21 cellular contexts compared by ENCODE assay signal in genomic region chr13:50928609-50929274, GRCh38. TPM values are rescaled to one million over a fixed set of nuclear protein-coding genes. Genes with fewer than 3 reads are reported as not detected.
A peak's percentile ranks its signal among the peaks of the same experiment; 100 is the strongest.
DNase-seq lines count a peak whose midpoint lies in the region; ATAC-seq and TF ChIP-seq lines count a peak whose summit lies in the region.
"Had no signal": no experiment of that assay in that cellular context is flagged by ENCODE, and none has a peak within 500 bp of the region (broad histone marks: within the 10 kb centered on the region; RNA-seq: fewer than 3 reads in every experiment).

No MANE protein-coding gene starts in this region.

- no peaks in the 10 kb centered on the region for H3K9me2 ChIP-seq in Loucy (replicated peaks; ENCODE audit: low read depth, low read length)

- H3K36me3 ChIP-seq in heart left ventricle (peaks cover 0 to 36% (median 30%) of the 10 kb centered on the region in 9 donors), left ventricle myocardium inferior (peaks cover 39% of the 10 kb centered on the region), Loucy (ENCODE audit: insufficient read depth, low read length) (peaks cover 68% of the 10 kb centered on the region)
- H3K36me3 ChIP-seq: WERI-Rb-1 had no signal

- H3K36me3 Mint-ChIP-seq in brain = peaks cover 39% of the 10 kb centered on the region

- WGBS in heart left ventricle, 4 donors = 53 to 64% (median 64%) methylated on average over 2 of the region's 2 CpGs

- H3K27me3 ChIP-seq in heart left ventricle (no peaks in the 10 kb centered on the region), left ventricle myocardium inferior (ENCODE audit: low read depth) (no peaks in the 10 kb centered on the region), Loucy (ENCODE audit: insufficient read depth, low read length, poor library complexity, severe bottlenecking) (no peaks in the 10 kb centered on the region)

- no peak overlapping the region for H3K4me3 Mint-ChIP-seq in brain
- H3K4me3 Mint-ChIP-seq: activated CD8-positive, alpha-beta T cell treated with anti-CD3 and anti-CD28 coated beads for 36 hours; activated T-cell treated with anti-CD3 and anti-CD28 coated beads, Interleukin-2, amount 50 U/mL, for 4 hours; CD14-positive monocyte had no signal

- no peak for TF ChIP-seq POLR2A in heart left ventricle (IDR thresholded peaks at IDR 0.05)

- no peaks in the 10 kb centered on the region for H3F3A ChIP-seq in Loucy (ENCODE audit: low read depth)

- H3K9me3 Mint-ChIP-seq in brain = peaks cover 15 to 29% (median 24%) of the 10 kb centered on the region in 5 experiments

- DNase-seq in heart left ventricle (no peak), left ventricle myocardium inferior (no peak), sciatic nerve (ENCODE audit: low spot score) (no peak), NCI-H345 treated with DMSO at 0.1 percent for 48 hours (lab: John Stamatoyannopoulos, UW; ENCODE audit: unreplicated experiment) (no peak), T-helper 2 cell (no peak)
- DNase-seq in stimulated activated CD4-positive, alpha-beta T cell treated with anti-CD3 and anti-CD28 coated beads, Interleukin-2, amount 100 ng/mL, for 48 hours = no peak
- DNase-seq: activated CD8-positive, alpha-beta T cell treated with anti-CD3 and anti-CD28 coated beads for 36 hours; activated T-cell treated with anti-CD3 and anti-CD28 coated beads, Interleukin-2, amount 50 U/mL, for 4 hours; DMS53; IMR-90; left cardiac atrium; NCI-H1048; NCI-H2029 treated with DMSO at 0.1 percent for 48 hours; NCI-H510A; retina; RPMI8226; WERI-Rb-1 had no signal

- peak overlapping the region; percentile 6 for H3K4me2 ChIP-seq in Loucy (ENCODE audit: low read depth, low read length, poor library complexity, severe bottlenecking)

- H3K4me1 ChIP-seq in heart left ventricle (peaks cover 0 to 23% (median 8%) of the 10 kb centered on the region in 12 donors), left ventricle myocardium inferior (peaks cover 21% of the 10 kb centered on the region), Loucy (ENCODE audit: insufficient read depth, low read length, poor library complexity, severe bottlenecking) (peaks cover 4% of the 10 kb centered on the region)

- H3K79me2 ChIP-seq in Loucy (ENCODE audit: insufficient read depth, low read length) = peaks cover 97% of the 10 kb centered on the region

- peaks cover 25% of the 10 kb centered on the region for H3K4me1 Mint-ChIP-seq in brain

- peaks cover 73% of the 10 kb centered on the region for H4K20me1 ChIP-seq in Loucy (ENCODE audit: insufficient read depth, low read length, poor library complexity, severe bottlenecking)

- no peak overlapping the region for H2AFZ ChIP-seq in Loucy (ENCODE audit: low read length)

- H3K9ac ChIP-seq in Loucy (ENCODE audit: low read depth, low read length, poor library complexity, severe bottlenecking) = no peak overlapping the region

- peak overlapping the region in 3 of 5 experiments; percentile 2 to 63 (median 33) for H3K27ac Mint-ChIP-seq in brain
- H3K27ac Mint-ChIP-seq: activated CD8-positive, alpha-beta T cell treated with anti-CD3 and anti-CD28 coated beads for 36 hours had no signal

- no peaks in the 10 kb centered on the region for H3K27me3 Mint-ChIP-seq in brain
- H3K27me3 Mint-ChIP-seq: activated CD8-positive, alpha-beta T cell treated with anti-CD3 and anti-CD28 coated beads for 36 hours had no signal

- H3K4me3 ChIP-seq in heart left ventricle = no peak overlapping the region
- H3K4me3 ChIP-seq in left ventricle myocardium inferior = no peak overlapping the region
- H3K4me3 ChIP-seq in Loucy (ENCODE audit: low read length, poor library complexity, severe bottlenecking) = no peak overlapping the region

- ATAC-seq in heart left ventricle = peak in 3 of 4 donors; percentile 26 to 36 (median 32)
- ATAC-seq in sciatic nerve = peak; percentile 55
- ATAC-seq: activated CD8-positive, alpha-beta T cell treated with anti-CD3 and anti-CD28 coated beads for 36 hours; activated naive CD4-positive, alpha-beta T cell treated with anti-CD3 and anti-CD28 coated beads, Interleukin-2, amount 50 U/mL, for 72 hours; activated T-cell treated with anti-CD3 and anti-CD28 coated beads, Interleukin-2, amount 50 U/mL, for 4 hours had no signal

- intact Hi-C loops in heart left ventricle (cut with DNase I) (no loop called here), left ventricle myocardium inferior (cut with micrococcal nuclease) (no loop called here), sciatic nerve (cut with DNase I) (no loop called here)

- H3K9me3 ChIP-seq in heart left ventricle (peaks cover 0 to 22% (median 11%) of the 10 kb centered on the region in 12 donors), left ventricle myocardium inferior (replicated peaks) (peaks cover 17% of the 10 kb centered on the region), Loucy (ENCODE audit: insufficient read depth, low read depth, low read length) (peaks cover 15% of the 10 kb centered on the region)

- TF ChIP-seq CTCF in heart left ventricle (IDR thresholded peaks at IDR 0.05) (no peak), left ventricle myocardium inferior (IDR thresholded peaks at IDR 0.05; ENCODE audit: borderline replicate concordance) (no peak), Loucy (conservative IDR thresholded peaks at IDR 0.05; ENCODE audit: low read length) (no peak), brain (conservative IDR thresholded peaks at IDR 0.05) (no peak)

- H3K27ac ChIP-seq in heart left ventricle (peak overlapping the region in 1 of 12 donors; percentile 76), left ventricle myocardium inferior (replicated peaks) (no peak overlapping the region)
- H3K27ac ChIP-seq: WERI-Rb-1 had no signal

RNA-seq across cellular contexts. Expression of gene RNASEH2B, which starts 19.2 kb away (rescaled TPM):
- 10 to 100 TPM; 22.7 to 53.1 (median 43.4) TPM for total RNA-seq in heart left ventricle
- polyA plus RNA-seq in heart left ventricle = 10 to 100 TPM; 28.5 to 61.9 TPM
- total RNA-seq in left ventricle myocardium inferior = 42.7 TPM
- 17.1 TPM for polyA plus RNA-seq in brain (ENCODE audit: insufficient read depth, low read depth, low replicate concordance)
- 45.7 TPM for total RNA-seq in sciatic nerve
